Comparison of ENCODE assay signal across 33 cellular contexts in the genomic region with DNA sequence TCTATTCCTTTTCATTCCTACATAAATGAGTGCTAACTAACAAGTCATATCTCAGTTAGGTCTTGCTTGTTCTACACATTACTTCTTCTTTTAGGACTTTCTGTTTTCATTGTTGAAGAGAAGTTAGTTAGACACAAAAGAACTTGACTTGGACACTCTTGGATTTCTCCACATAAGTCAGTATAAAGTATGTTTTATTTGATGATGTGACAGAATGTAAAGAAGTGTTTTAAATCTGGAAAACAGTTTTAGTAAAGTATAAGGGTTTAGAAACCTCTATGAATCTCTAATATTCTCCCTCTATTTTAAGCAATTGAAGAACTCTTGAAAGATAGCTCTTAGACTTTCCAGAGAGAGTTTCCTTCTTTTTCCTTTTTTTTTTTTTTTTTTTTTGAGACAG.
"Had no signal": no experiment of that assay in that cellular context is flagged by ENCODE, and none has a peak within 500 bp of the region (broad histone marks: within the 10 kb centered on the region; RNA-seq: fewer than 3 reads in every experiment).

No MANE protein-coding gene starts in this region.

- ATAC-seq: activated naive CD4-positive, alpha-beta T cell treated with anti-CD3 and anti-CD28 coated beads, Interleukin-2, amount 50 U/mL, for 72 hours; activated naive CD8-positive, alpha-beta T cell treated with anti-CD3 and anti-CD28 coated beads, Interleukin-2, amount 50 U/mL, for 24 hours; activated T-cell treated with anti-CD3 and anti-CD28 coated beads, Interleukin-2, amount 50 U/mL, for 4 hours; activated T-cell treated with anti-CD3 and anti-CD28 coated beads, Interleukin-2, amount 50 U/mL, for 72 hours; activated T-helper 17 cell treated with anti-CD3 and anti-CD28 coated beads, Interleukin-2, amount 50 U/mL, for 72 hours; body of pancreas had no signal

- H3K27me3 ChIP-seq: adrenal gland, ascending aorta, body of pancreas, breast epithelium had no signal

- DNase-seq: activated effector memory CD4-positive, alpha-beta T cell treated with anti-CD3 and anti-CD28 coated beads, Interleukin-2, amount 50 U/mL, for 16 hours; activated effector memory CD4-positive, alpha-beta T cell treated with Interleukin-2 at 50 U/mL for 16 hours; activated gamma-delta T cell; activated gamma-delta T cell treated with Interleukin-2 at 50 U/mL for 16 hours; activated naive CD4-positive, alpha-beta T cell; activated naive CD4-positive, alpha-beta T cell treated with anti-CD3 and anti-CD28 coated beads for 36 hours; activated naive CD4-positive, alpha-beta T cell treated with anti-CD3 and anti-CD28 coated beads, Interleukin-2, amount 10 ng/mL, durations not matched to agents 7 days and 5 days; activated naive CD4-positive, alpha-beta T cell treated with anti-CD3 and anti-CD28 coated beads, Interleukin-2, amount 50 U/mL, for 16 hours; activated naive CD4-positive, alpha-beta T cell treated with Interleukin-2 at 50 U/mL for 16 hours; activated naive CD8-positive, alpha-beta T cell treated with anti-CD3 and anti-CD28 coated beads for 36 hours; activated naive CD8-positive, alpha-beta T cell treated with anti-CD3 and anti-CD28 coated beads, Interleukin-2, amount 10 ng/mL, durations not matched to agents 7 days and 5 days; activated naive CD8-positive, alpha-beta T cell treated with anti-CD3 and anti-CD28 coated beads, Interleukin-2, amount 50 U/mL, for 24 hours; activated T-cell treated with anti-CD3 and anti-CD28 coated beads, Interleukin-2, amount 50 U/mL, for 24 hours; activated T-cell treated with anti-CD3 and anti-CD28 coated beads, Interleukin-2, amount 50 U/mL, for 4 hours; activated T-cell treated with anti-CD3 and anti-CD28 coated beads, Interleukin-2, amount 50 U/mL, for 48 hours; activated T-cell treated with anti-CD3 and anti-CD28 coated beads, Interleukin-2, amount 50 U/mL, for 72 hours; adrenal gland; amniotic stem cell; amygdala; anterior cingulate cortex; aorta; body of pancreas; brain microvascular endothelial cell; caudate nucleus; central memory CD4-positive, alpha-beta T cell; cerebellar nuclear complex had no signal

- H3K4me3 ChIP-seq: adrenal gland, ascending aorta, body of pancreas, breast epithelium, cardiac muscle cell had no signal

- H3K36me3 ChIP-seq: adrenal gland, ascending aorta, brain microvascular endothelial cell, breast epithelium, cardiac muscle cell had no signal

- H3K4me1 ChIP-seq: adrenal gland, ascending aorta, body of pancreas, breast epithelium had no signal

- FAIRE-seq: astrocyte, bronchial epithelial cell had no signal

- H3K27ac ChIP-seq: adrenal gland, ascending aorta, body of pancreas, brain microvascular endothelial cell, breast epithelium, cardiac muscle cell had no signal

- H3K9me3 ChIP-seq: adrenal gland, ascending aorta, body of pancreas had no signal
